ENCODE assay signal across 9 cellular contexts in the genomic region with DNA sequence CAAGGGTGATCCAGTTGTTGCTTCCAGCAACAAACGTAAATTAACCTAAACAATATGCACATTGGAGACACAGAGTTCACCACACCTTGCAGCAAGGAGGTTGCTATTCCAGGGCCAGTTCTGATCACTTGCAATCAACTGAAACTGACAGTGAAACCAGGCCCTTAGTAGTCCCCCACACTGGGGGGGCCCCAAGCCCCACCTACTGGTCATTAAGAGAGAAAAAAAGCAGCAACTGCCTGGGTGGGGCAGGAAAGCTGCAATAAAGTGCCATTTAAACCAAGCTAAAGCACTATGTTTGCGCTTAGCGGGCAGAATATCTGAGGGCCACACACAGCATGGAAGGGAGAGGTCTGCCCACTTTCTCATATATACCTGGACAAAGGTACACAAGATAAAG. TPM values are rescaled to one million over a fixed set of nuclear protein-coding genes. Genes with fewer than 3 reads are reported as not detected.
DNase-seq lines count a peak whose midpoint lies in the region; ATAC-seq and TF ChIP-seq lines count a peak whose summit lies in the region.
"Had no signal": no experiment of that assay in that cellular context is flagged by ENCODE, and none has a peak within 500 bp of the region (broad histone marks: within the 10 kb centered on the region; RNA-seq: fewer than 3 reads in every experiment).

No MANE protein-coding gene starts in this region.

- no peak overlapping the region for H3K27ac Mint-ChIP-seq in activated B cell treated with CpG ODN at 0.5 μM for 24 hours

- H3K4me1 Mint-ChIP-seq in activated B cell treated with CpG ODN at 0.5 μM for 24 hours = peaks cover 18% of the 10 kb centered on the region

- no peaks in the 10 kb centered on the region for H3K9me3 Mint-ChIP-seq in activated B cell treated with CpG ODN at 0.5 μM for 24 hours

- CTCF ChIA-PET in activated B cell treated with CpG ODN at 0.5 μM for 24 hours (lab: Charles Lee) = no interaction called here

- no peak overlapping the region for H3K4me3 Mint-ChIP-seq in activated B cell treated with CpG ODN at 0.5 μM for 24 hours

- TF ChIP-seq CTCF in GM20000 (IDR thresholded peaks at IDR 0.05; ENCODE audit: extremely low read depth, missing control alignments) = peak; percentile 27
- no peak for TF ChIP-seq CTCF in activated B cell treated with CpG ODN at 0.5 μM for 24 hours (IDR thresholded peaks at IDR 0.05)

- intact Hi-C loops in activated B cell treated with CpG ODN at 0.5 μM for 24 hours (cut with micrococcal nuclease) = no loop called here

- POLR2A ChIA-PET in activated B cell treated with CpG ODN at 0.5 μM for 24 hours (lab: Charles Lee) = no interaction called here

- no peaks in the 10 kb centered on the region for H3K27me3 Mint-ChIP-seq in activated B cell treated with CpG ODN at 0.5 μM for 24 hours

- no peaks in the 10 kb centered on the region for H3K36me3 Mint-ChIP-seq in activated B cell treated with CpG ODN at 0.5 μM for 24 hours (ENCODE audit: low read depth)

- ATAC-seq in GM18502 (IDR thresholded peaks at IDR 0.05; ENCODE audit: poor library complexity, unreplicated experiment) (peak; percentile 61), HG03135 (IDR thresholded peaks at IDR 0.05; ENCODE audit: unreplicated experiment) (peak; percentile 83), activated B cell treated with CpG ODN at 0.5 μM for 24 hours (ENCODE audit: low read depth) (peak; percentile 54)

- DNase-seq in GM20000 (ENCODE audit: low spot score) (peak; percentile 65), activated B cell treated with CpG ODN at 0.5 μM for 24 hours (no peak), activated gamma-delta T cell (lab: John Stamatoyannopoulos, UW) (no peak), hypothalamus (lab: John Stamatoyannopoulos, UW) (no peak), HK-2 (ENCODE audit: unreplicated experiment) (no peak)
- DNase-seq in stimulated activated CD4-positive, alpha-beta T cell treated with anti-CD3 and anti-CD28 coated beads, Interleukin-1b, Interleukin-23, amount 100 ng/mL, for 48 hours = no peak
- DNase-seq: DMS 273 treated with DMSO at 0.1 percent for 48 hours had no signal

RNA-seq across cellular contexts. Expression of gene ATP7B, which starts 51.5 kb away (rescaled TPM):
- total RNA-seq in activated B cell treated with CpG ODN at 0.5 μM for 24 hours = 0.29 and 0.40 TPM in 2 replicates

RNA-seq across cellular contexts. Expression of gene ALG11, which starts 52.4 kb away (rescaled TPM):
- 31.8 and 36.9 TPM in 2 replicates for total RNA-seq in activated B cell treated with CpG ODN at 0.5 μM for 24 hours
